9 cellular contexts compared by ENCODE assay signal in the genomic region with DNA sequence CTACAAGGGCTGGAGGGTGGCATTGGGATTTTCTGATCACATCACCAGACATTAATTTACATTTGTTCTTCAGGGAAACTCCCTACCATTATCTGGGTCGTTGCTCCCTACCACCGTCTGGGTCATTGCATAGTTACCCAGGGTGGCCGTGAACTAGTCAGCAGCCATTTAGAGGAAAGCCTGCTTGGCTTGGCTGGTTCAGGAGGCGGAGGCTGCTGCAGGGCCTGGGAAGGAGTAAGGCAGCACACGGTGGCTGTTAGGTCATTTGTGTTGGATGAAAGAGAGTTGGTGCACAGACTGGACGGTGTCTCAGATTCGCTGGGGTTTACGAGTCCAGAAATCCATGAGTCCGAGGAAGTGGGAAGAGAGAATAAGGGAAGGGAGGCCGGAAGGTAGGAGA. TPM values are rescaled to one million over a fixed set of nuclear protein-coding genes. Genes with fewer than 3 reads are reported as not detected.
DNase-seq lines count a peak whose midpoint lies in the region; ATAC-seq and TF ChIP-seq lines count a peak whose summit lies in the region.
"Had no signal": no experiment of that assay in that cellular context is flagged by ENCODE, and none has a peak within 500 bp of the region (broad histone marks: within the 10 kb centered on the region; RNA-seq: fewer than 3 reads in every experiment).

No MANE protein-coding gene starts in this region.

- no peak overlapping the region for H3K27ac ChIP-seq in brain microvascular endothelial cell

- H3K27ac Mint-ChIP-seq in activated naive CD4-positive, alpha-beta T cell treated with anti-CD3 and anti-CD28 coated beads, Interleukin-2, amount 50 U/mL, for 24 hours: peak overlapping the region; percentile 66
- no peak overlapping the region for H3K27ac Mint-ChIP-seq in activated naive CD4-positive, alpha-beta T cell treated with anti-CD3 and anti-CD28 coated beads for 36 hours
- peak overlapping the region; percentile 79 for H3K27ac Mint-ChIP-seq in activated naive CD8-positive, alpha-beta T cell treated with anti-CD3 and anti-CD28 coated beads, Interleukin-2, amount 50 U/mL, for 24 hours
- peak overlapping the region; percentile 92 for H3K27ac Mint-ChIP-seq in stimulated activated effector memory CD8-positive, alpha-beta T cell treated with anti-CD3 and anti-CD28 coated beads, Interleukin-12 subunit alpha, Interleukin-12 subunit beta, amount 100 ng/mL, for 72 hours

- no peak overlapping the region for H3K4me3 ChIP-seq in brain microvascular endothelial cell (ENCODE audit: low read depth, low read length)

- CTCF ChIA-PET in activated naive CD4-positive, alpha-beta T cell treated with anti-CD3 and anti-CD28 coated beads for 36 hours (lab: Charles Lee): interaction anchor here (1.3 kb wide), 1 partner anchor 12 kb away, joined by 4 read pairs; no protein-coding TSS in a partner anchor

- no peaks in the 10 kb centered on the region for H3K36me3 ChIP-seq in brain microvascular endothelial cell (replicated peaks)
- H3K36me3 ChIP-seq: heart left ventricle had no signal

- DNase-seq in activated naive CD4-positive, alpha-beta T cell treated with anti-CD3 and anti-CD28 coated beads for 36 hours: no peak
- DNase-seq in activated naive CD8-positive, alpha-beta T cell treated with anti-CD3 and anti-CD28 coated beads, Interleukin-2, amount 50 U/mL, for 24 hours: no peak
- DNase-seq in stimulated activated effector memory CD8-positive, alpha-beta T cell treated with anti-CD3 and anti-CD28 coated beads, Interleukin-12 subunit alpha, Interleukin-12 subunit beta, amount 100 ng/mL, for 72 hours (ENCODE audit: low spot score in 2 of 2): no peak
- no peak for DNase-seq in mesenteric fat pad (ENCODE audit: low spot score)
- no peak for DNase-seq in OCI-M1 (lab: John Stamatoyannopoulos, UW)
- DNase-seq in brain microvascular endothelial cell: no peak
- DNase-seq: heart left ventricle had no signal

- no peaks in the 10 kb centered on the region for H3K27me3 Mint-ChIP-seq in activated naive CD4-positive, alpha-beta T cell treated with anti-CD3 and anti-CD28 coated beads, Interleukin-2, amount 50 U/mL, for 24 hours
- no peaks in the 10 kb centered on the region for H3K27me3 Mint-ChIP-seq in activated naive CD4-positive, alpha-beta T cell treated with anti-CD3 and anti-CD28 coated beads for 36 hours (ENCODE audit: low read depth)
- no peaks in the 10 kb centered on the region for H3K27me3 Mint-ChIP-seq in activated naive CD8-positive, alpha-beta T cell treated with anti-CD3 and anti-CD28 coated beads, Interleukin-2, amount 50 U/mL, for 24 hours

- no peak overlapping the region for H3K4me3 Mint-ChIP-seq in activated naive CD4-positive, alpha-beta T cell treated with anti-CD3 and anti-CD28 coated beads, Interleukin-2, amount 50 U/mL, for 24 hours
- H3K4me3 Mint-ChIP-seq in activated naive CD4-positive, alpha-beta T cell treated with anti-CD3 and anti-CD28 coated beads for 36 hours: no peak overlapping the region
- peak overlapping the region; percentile 40 for H3K4me3 Mint-ChIP-seq in activated naive CD8-positive, alpha-beta T cell treated with anti-CD3 and anti-CD28 coated beads, Interleukin-2, amount 50 U/mL, for 24 hours
- H3K4me3 Mint-ChIP-seq in stimulated activated effector memory CD8-positive, alpha-beta T cell treated with anti-CD3 and anti-CD28 coated beads, Interleukin-12 subunit alpha, Interleukin-12 subunit beta, amount 100 ng/mL, for 72 hours: peak overlapping the region; percentile 67

- H3K4me1 Mint-ChIP-seq in activated naive CD4-positive, alpha-beta T cell treated with anti-CD3 and anti-CD28 coated beads, Interleukin-2, amount 50 U/mL, for 24 hours: peaks cover 97% of the 10 kb centered on the region
- H3K4me1 Mint-ChIP-seq in activated naive CD4-positive, alpha-beta T cell treated with anti-CD3 and anti-CD28 coated beads for 36 hours (ENCODE audit: low read depth): peaks cover 87% of the 10 kb centered on the region
- peaks cover 92% of the 10 kb centered on the region for H3K4me1 Mint-ChIP-seq in activated naive CD8-positive, alpha-beta T cell treated with anti-CD3 and anti-CD28 coated beads, Interleukin-2, amount 50 U/mL, for 24 hours
- H3K4me1 Mint-ChIP-seq in stimulated activated effector memory CD8-positive, alpha-beta T cell treated with anti-CD3 and anti-CD28 coated beads, Interleukin-12 subunit alpha, Interleukin-12 subunit beta, amount 100 ng/mL, for 72 hours: peaks cover 76% of the 10 kb centered on the region

- TF ChIP-seq CTCF in brain microvascular endothelial cell (IDR thresholded peaks at IDR 0.05; ENCODE audit: low read depth, low read length, missing control alignments): no peak

- peaks cover 7% of the 10 kb centered on the region for H3K36me3 Mint-ChIP-seq in activated naive CD4-positive, alpha-beta T cell treated with anti-CD3 and anti-CD28 coated beads, Interleukin-2, amount 50 U/mL, for 24 hours
- H3K36me3 Mint-ChIP-seq in activated naive CD4-positive, alpha-beta T cell treated with anti-CD3 and anti-CD28 coated beads for 36 hours (ENCODE audit: low read depth): peaks cover 1% of the 10 kb centered on the region
- H3K36me3 Mint-ChIP-seq in activated naive CD8-positive, alpha-beta T cell treated with anti-CD3 and anti-CD28 coated beads, Interleukin-2, amount 50 U/mL, for 24 hours (ENCODE audit: low read depth): peaks cover 6% of the 10 kb centered on the region
- H3K36me3 Mint-ChIP-seq in stimulated activated effector memory CD8-positive, alpha-beta T cell treated with anti-CD3 and anti-CD28 coated beads, Interleukin-12 subunit alpha, Interleukin-12 subunit beta, amount 100 ng/mL, for 72 hours: no peaks in the 10 kb centered on the region

- in situ Hi-C loops in brain microvascular endothelial cell (cut with HindIII; ENCODE audit: low pct_ligation_motif_present, low sequenced_read_pairs): no loop called here

- ATAC-seq in HG02885 (IDR thresholded peaks at IDR 0.05; ENCODE audit: poor library complexity, unreplicated experiment): peak; percentile 49
- ATAC-seq in activated naive CD8-positive, alpha-beta T cell treated with anti-CD3 and anti-CD28 coated beads, Interleukin-2, amount 50 U/mL, for 24 hours: peak; percentile 74
- ATAC-seq in stimulated activated effector memory CD8-positive, alpha-beta T cell treated with anti-CD3 and anti-CD28 coated beads, Interleukin-12 subunit alpha, Interleukin-12 subunit beta, amount 100 ng/mL, for 72 hours: peak; percentile 93

- H3K27me3 ChIP-seq in brain microvascular endothelial cell (replicated peaks): no peaks in the 10 kb centered on the region
- H3K27me3 ChIP-seq: heart left ventricle had no signal

- intact Hi-C loops in activated naive CD4-positive, alpha-beta T cell treated with anti-CD3 and anti-CD28 coated beads for 36 hours (cut with micrococcal nuclease): no loop called here

- H3K9me3 Mint-ChIP-seq in activated naive CD4-positive, alpha-beta T cell treated with anti-CD3 and anti-CD28 coated beads, Interleukin-2, amount 50 U/mL, for 24 hours: no peaks in the 10 kb centered on the region
- H3K9me3 Mint-ChIP-seq in activated naive CD4-positive, alpha-beta T cell treated with anti-CD3 and anti-CD28 coated beads for 36 hours: no peaks in the 10 kb centered on the region
- no peaks in the 10 kb centered on the region for H3K9me3 Mint-ChIP-seq in activated naive CD8-positive, alpha-beta T cell treated with anti-CD3 and anti-CD28 coated beads, Interleukin-2, amount 50 U/mL, for 24 hours
- H3K9me3 Mint-ChIP-seq in stimulated activated effector memory CD8-positive, alpha-beta T cell treated with anti-CD3 and anti-CD28 coated beads, Interleukin-12 subunit alpha, Interleukin-12 subunit beta, amount 100 ng/mL, for 72 hours: no peaks in the 10 kb centered on the region

RNA-seq across cellular contexts. Expression of a gene that starts 17.8 kb away (rescaled TPM):
- 10 to 100 TPM; 42.5 to 43.2 TPM for total RNA-seq in activated naive CD4-positive, alpha-beta T cell treated with anti-CD3 and anti-CD28 coated beads for 36 hours
- total RNA-seq in mesenteric fat pad: 87.4 TPM

Comparison
In these comparisons a context has a peak if more than half of its experiments do, and no peak if none do; other contexts are left out.
1. H3K4me3 Mint-ChIP-seq: peak in activated naive CD8-positive, alpha-beta T cell treated with anti-CD3 and anti-CD28 coated beads, Interleukin-2, amount 50 U/mL, for 24 hours (single experiment) and stimulated activated effector memory CD8-positive, alpha-beta T cell treated with anti-CD3 and anti-CD28 coated beads, Interleukin-12 subunit alpha, Interleukin-12 subunit beta, amount 100 ng/mL, for 72 hours (single experiment); none in activated naive CD4-positive, alpha-beta T cell treated with anti-CD3 and anti-CD28 coated beads, Interleukin-2, amount 50 U/mL, for 24 hours (single experiment) and activated naive CD4-positive, alpha-beta T cell treated with anti-CD3 and anti-CD28 coated beads for 36 hours (single experiment).
2. Peak in every context shown above with its lines, with median percentiles within 50 percentile points of each other: ATAC-seq.